Comparison of ENCODE assay signal across 16 cellular contexts in genomic region chr22:35229865-35230264, GRCh38.
"Had no signal": no experiment of that assay in that cellular context is flagged by ENCODE, and none has a peak within 500 bp of the region (broad histone marks: within the 10 kb centered on the region; RNA-seq: fewer than 3 reads in every experiment).

No MANE protein-coding gene starts in this region.

- H3K36me3 ChIP-seq: brain microvascular endothelial cell, neutrophil, thyroid gland had no signal

- FAIRE-seq: frontal cortex had no signal

- DNase-seq: activated CD4-positive, alpha-beta T cell treated with anti-CD3 and anti-CD28 coated beads, Interleukin-2, amount 10 ng/mL, durations not matched to agents 7 days and 5 days; activated CD4-positive, CD25-positive, alpha-beta regulatory T cell; activated naive CD4-positive, alpha-beta T cell; activated naive CD8-positive, alpha-beta T cell treated with anti-CD3 and anti-CD28 coated beads, Interleukin-2, amount 10 ng/mL, durations not matched to agents 7 days and 5 days; anterior cingulate cortex; brain microvascular endothelial cell; head of caudate nucleus; immature natural killer cell; mesenchymal stem cell; naive thymus-derived CD8-positive, alpha-beta T cell; retina; stimulated activated CD4-positive, alpha-beta T cell treated with anti-CD3 and anti-CD28 coated beads, Interleukin-2, amount 100 ng/mL, for 48 hours; thyroid gland had no signal

- ATAC-seq: naive thymus-derived CD8-positive, alpha-beta T cell; stimulated activated memory B cell treated with anti-CD40 and anti-IgM and Interleukin-4, amounts not matched to agents 10 μg/mL and 1 μg/mL and 100 μg/mL, for 72 hours had no signal

- H3K4me3 ChIP-seq: thyroid gland had no signal

- H3K9me3 ChIP-seq: neutrophil, thyroid gland had no signal

- H3K27me3 ChIP-seq: brain microvascular endothelial cell, thyroid gland had no signal

- H3K27ac ChIP-seq: brain microvascular endothelial cell, neutrophil, thyroid gland had no signal
